20 cellular contexts compared by ENCODE assay signal in genomic region chr5:72183231-72183630, GRCh38.
DNase-seq lines count a peak whose midpoint lies in the region; TF ChIP-seq lines count a peak whose summit lies in the region.
"Had no signal": no experiment of that assay in that cellular context is flagged by ENCODE, and none has a peak within 500 bp of the region (broad histone marks: within the 10 kb centered on the region; RNA-seq: fewer than 3 reads in every experiment).

No MANE protein-coding gene starts in this region.

- peaks cover 36 to 45% of the 10 kb centered on the region in 2 experiments for H3K4me1 Mint-ChIP-seq in H9
- H3K4me1 Mint-ChIP-seq in activated naive CD4-positive, alpha-beta T cell treated with anti-CD3 and anti-CD28 coated beads, Interleukin-2, amount 10 ng/mL, durations not matched to agents 7 days and 5 days = no peaks in the 10 kb centered on the region
- H3K4me1 Mint-ChIP-seq: IgD-negative memory B cell; stimulated activated effector memory CD8-positive, alpha-beta T cell treated with anti-CD3 and anti-CD28 coated beads, Interleukin-12 subunit alpha, Interleukin-12 subunit beta, amount 100 ng/mL, for 72 hours had no signal

- no peak overlapping the region for H2AFZ ChIP-seq in H9 (ENCODE audit: low read length)

- no peak overlapping the region for H3K4ac ChIP-seq in H9 (ENCODE audit: low read depth, low read length)

- H4K8ac ChIP-seq in H9 (replicated peaks; ENCODE audit: insufficient read length, low read depth, low read length) = no peak overlapping the region

- H3K56ac ChIP-seq in H9 (ENCODE audit: insufficient read length, low read depth, low read length) = no peak overlapping the region

- no peak overlapping the region for H3K4me3 Mint-ChIP-seq in H9
- no peak overlapping the region for H3K4me3 Mint-ChIP-seq in activated naive CD4-positive, alpha-beta T cell treated with anti-CD3 and anti-CD28 coated beads, Interleukin-2, amount 10 ng/mL, durations not matched to agents 7 days and 5 days
- H3K4me3 Mint-ChIP-seq: activated naive CD4-positive, alpha-beta T cell treated with anti-CD3 and anti-CD28 coated beads for 36 hours; activated T-cell treated with anti-CD3 and anti-CD28 coated beads, Interleukin-2, amount 50 U/mL, for 4 hours; HFFc6; IgD-negative memory B cell; stimulated activated effector memory CD8-positive, alpha-beta T cell treated with anti-CD3 and anti-CD28 coated beads, Interleukin-12 subunit alpha, Interleukin-12 subunit beta, amount 100 ng/mL, for 72 hours; T-helper 17 cell had no signal

- H3K27ac Mint-ChIP-seq in H9 = peak overlapping the region; percentile 22 to 82 (median 41); a peak in 5 of 7 replicates
- no peak overlapping the region for H3K27ac Mint-ChIP-seq in activated naive CD4-positive, alpha-beta T cell treated with anti-CD3 and anti-CD28 coated beads, Interleukin-2, amount 10 ng/mL, durations not matched to agents 7 days and 5 days
- H3K27ac Mint-ChIP-seq: activated naive CD4-positive, alpha-beta T cell treated with anti-CD3 and anti-CD28 coated beads for 36 hours; IgD-negative memory B cell; stimulated activated effector memory CD8-positive, alpha-beta T cell treated with anti-CD3 and anti-CD28 coated beads, Interleukin-12 subunit alpha, Interleukin-12 subunit beta, amount 100 ng/mL, for 72 hours; T-helper 17 cell had no signal

- no peak overlapping the region for H2AK5ac ChIP-seq in H9 (ENCODE audit: insufficient read length, low read length)

- H3K9me3 ChIP-seq in H9 (ENCODE audit: control insufficient read depth, low read depth, low read length) = no peaks in the 10 kb centered on the region
- H3K9me3 ChIP-seq: Peyer's patch had no signal

- no peak overlapping the region for H3K18ac ChIP-seq in H9 (ENCODE audit: insufficient read length, low read depth, low read length)

- no peaks in the 10 kb centered on the region; the same call in 1 of the 2 replicates for H3K79me2 ChIP-seq in H9 (ENCODE audit: insufficient read depth, low read length)

- H3K4me1 ChIP-seq in H9 (ENCODE audit: insufficient read depth, low read length) = peaks cover 6% of the 10 kb centered on the region; the same call in 1 of the 2 replicates

- no peak overlapping the region for H3K23ac ChIP-seq in H9 (ENCODE audit: insufficient read length, low read depth, low read length)

- H2BK12ac ChIP-seq in H9 (ENCODE audit: insufficient read length, low read depth, low read length) = no peak overlapping the region

- no peak overlapping the region for H2BK5ac ChIP-seq in H9 (ENCODE audit: insufficient read length, low read length)

- H4K5ac ChIP-seq in H9 (ENCODE audit: insufficient read length, low read depth, low read length) = no peak overlapping the region

- H3K27me3 ChIP-seq in H9 (ENCODE audit: insufficient read depth, low read length) = no peaks in the 10 kb centered on the region
- H3K27me3 ChIP-seq: Peyer's patch had no signal

- H3K27me3 Mint-ChIP-seq in H9 (ENCODE audit: low read depth) = no peaks in the 10 kb centered on the region
- peaks cover 56% of the 10 kb centered on the region for H3K27me3 Mint-ChIP-seq in activated naive CD4-positive, alpha-beta T cell treated with anti-CD3 and anti-CD28 coated beads, Interleukin-2, amount 10 ng/mL, durations not matched to agents 7 days and 5 days

- H3T11ph ChIP-seq in H9 (ENCODE audit: low read length) = no peak overlapping the region

- H3K4me2 ChIP-seq in H9 (ENCODE audit: insufficient read depth, insufficient read length, low read length) = no peak overlapping the region
- H3K4me2 ChIP-seq: smooth muscle cell had no signal

- no peak overlapping the region for H4K91ac ChIP-seq in H9 (ENCODE audit: insufficient read length, low read depth, low read length)

- TF ChIP-seq CTCF in H9 (conservative IDR thresholded peaks at IDR 0.05) = no peak

- no peaks in the 10 kb centered on the region for H3K23me2 ChIP-seq in H9 (ENCODE audit: insufficient read length, low read depth, low read length, poor library complexity, severe bottlenecking)

- H2BK120ac ChIP-seq in H9 (ENCODE audit: low read depth, low read length, poor library complexity, severe bottlenecking) = no peak overlapping the region

- WGBS in H9 (ENCODE audit: extremely low coverage, insufficient read length, low lambda C conversion rate) = no CpG with 5 or more reads among the region's 7 CpGs

- no peaks in the 10 kb centered on the region for H4K20me1 ChIP-seq in H9 (ENCODE audit: control insufficient read depth, insufficient read depth, insufficient read length)

- no peaks in the 10 kb centered on the region for H3K9me3 Mint-ChIP-seq in H9
- H3K9me3 Mint-ChIP-seq in activated naive CD4-positive, alpha-beta T cell treated with anti-CD3 and anti-CD28 coated beads, Interleukin-2, amount 10 ng/mL, durations not matched to agents 7 days and 5 days = no peaks in the 10 kb centered on the region
- H3K9me3 Mint-ChIP-seq: activated naive CD4-positive, alpha-beta T cell treated with anti-CD3 and anti-CD28 coated beads for 36 hours; activated T-cell treated with anti-CD3 and anti-CD28 coated beads, Interleukin-2, amount 50 U/mL, for 4 hours; HFFc6; IgD-negative memory B cell; stimulated activated effector memory CD8-positive, alpha-beta T cell treated with anti-CD3 and anti-CD28 coated beads, Interleukin-12 subunit alpha, Interleukin-12 subunit beta, amount 100 ng/mL, for 72 hours had no signal

- CTCF ChIA-PET in activated naive CD4-positive, alpha-beta T cell treated with anti-CD3 and anti-CD28 coated beads, Interleukin-2, amount 10 ng/mL, durations not matched to agents 7 days and 5 days (lab: Charles Lee) = no interaction called here

- no peak overlapping the region for H2BK15ac ChIP-seq in H9 (ENCODE audit: low read depth, low read length)

- no peak for DNase-seq in H9
- peak; percentile 11 for DNase-seq in globus pallidus (ENCODE audit: low spot score)
- DNase-seq in retina = peak; percentile 82
- DNase-seq in AG08396 (ENCODE audit: low spot score) = no peak
- no peak for DNase-seq in activated naive CD4-positive, alpha-beta T cell treated with anti-CD3 and anti-CD28 coated beads, Interleukin-2, amount 10 ng/mL, durations not matched to agents 7 days and 5 days
- DNase-seq in NCI-H2107 treated with DMSO at 0.1 percent for 48 hours (lab: John Stamatoyannopoulos, UW; ENCODE audit: unreplicated experiment) = no peak
- DNase-seq: activated CD4-positive, alpha-beta T cell treated with anti-CD3 and anti-CD28 coated beads for 48 hours; activated naive CD4-positive, alpha-beta T cell treated with anti-CD3 and anti-CD28 coated beads for 36 hours; activated T-cell treated with anti-CD3 and anti-CD28 coated beads, Interleukin-2, amount 50 U/mL, for 4 hours; HFFc6; mesenchymal stem cell; NCI-H2081 treated with DMSO at 0.1 percent for 48 hours; NCI-H510A; Peyer's patch; T-helper 17 cell had no signal

- H3K79me1 ChIP-seq in H9 (ENCODE audit: insufficient read depth, low read depth, low read length, poor library complexity, severe bottlenecking) = no peaks in the 10 kb centered on the region

- no peak overlapping the region for H3K9ac ChIP-seq in H9 (ENCODE audit: extremely low read depth, insufficient read length, low read length)

- H3K27ac ChIP-seq in H9 (ENCODE audit: insufficient read length, low read depth, low read length) (no peak overlapping the region), angular gyrus (ENCODE audit: low read depth, low read length) (peak overlapping the region; percentile 44)
- H3K27ac ChIP-seq: C4-2B, Peyer's patch had no signal

- peaks cover 24 to 50% (median 48%) of the 10 kb centered on the region in 3 experiments; a peak in 6 of 7 replicates for H3K36me3 Mint-ChIP-seq in H9 (ENCODE audit: insufficient read depth in 1 of 3, low read depth in 3 of 3)
- no peaks in the 10 kb centered on the region for H3K36me3 Mint-ChIP-seq in activated naive CD4-positive, alpha-beta T cell treated with anti-CD3 and anti-CD28 coated beads, Interleukin-2, amount 10 ng/mL, durations not matched to agents 7 days and 5 days
- H3K36me3 Mint-ChIP-seq: IgD-negative memory B cell; stimulated activated effector memory CD8-positive, alpha-beta T cell treated with anti-CD3 and anti-CD28 coated beads, Interleukin-12 subunit alpha, Interleukin-12 subunit beta, amount 100 ng/mL, for 72 hours had no signal

- no peak overlapping the region for H3K14ac ChIP-seq in H9 (ENCODE audit: insufficient read depth, low read length)

- no peak overlapping the region for H2BK20ac ChIP-seq in H9 (ENCODE audit: low read depth, low read length, poor library complexity, severe bottlenecking)

Comparison
In these comparisons a context has a peak if more than half of its experiments do, and no peak if none do; other contexts are left out.
1. DNase-seq: peak in globus pallidus (single experiment) and retina (single experiment); none in H9 (single experiment), AG08396 (single experiment), activated naive CD4-positive, alpha-beta T cell treated with anti-CD3 and anti-CD28 coated beads, Interleukin-2, amount 10 ng/mL, durations not matched to agents 7 days and 5 days (single experiment) and NCI-H2107 treated with DMSO at 0.1 percent for 48 hours (single experiment).